9 cellular contexts compared by ENCODE assay signal in the genomic region with DNA sequence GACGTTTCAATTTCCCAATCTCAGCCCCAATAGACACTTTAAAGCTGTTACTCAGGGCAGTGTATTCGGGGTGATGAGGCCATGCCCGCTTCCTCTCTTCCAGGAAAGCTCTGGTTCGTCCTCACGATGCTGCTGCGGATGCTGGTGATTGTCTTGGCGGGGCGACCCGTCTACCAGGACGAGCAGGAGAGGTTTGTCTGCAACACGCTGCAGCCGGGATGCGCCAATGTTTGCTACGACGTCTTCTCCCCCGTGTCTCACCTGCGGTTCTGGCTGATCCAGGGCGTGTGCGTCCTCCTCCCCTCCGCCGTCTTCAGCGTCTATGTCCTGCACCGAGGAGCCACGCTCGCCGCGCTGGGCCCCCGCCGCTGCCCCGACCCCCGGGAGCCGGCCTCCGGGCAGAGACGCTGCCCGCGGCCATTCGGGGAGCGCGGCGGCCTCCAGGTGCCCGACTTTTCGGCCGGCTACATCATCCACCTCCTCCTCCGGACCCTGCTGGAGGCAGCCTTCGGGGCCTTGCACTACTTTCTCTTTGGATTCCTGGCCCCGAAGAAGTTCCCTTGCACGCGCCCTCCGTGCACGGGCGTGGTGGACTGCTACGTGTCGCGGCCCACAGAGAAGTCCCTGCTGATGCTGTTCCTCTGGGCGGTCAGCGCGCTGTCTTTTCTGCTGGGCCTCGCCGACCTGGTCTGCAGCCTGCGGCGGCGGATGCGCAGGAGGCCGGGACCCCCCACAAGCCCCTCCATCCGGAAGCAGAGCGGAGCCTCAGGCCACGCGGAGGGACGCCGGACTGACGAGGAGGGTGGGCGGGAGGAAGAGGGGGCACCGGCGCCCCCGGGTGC. TPM values are rescaled to one million over a fixed set of nuclear protein-coding genes. Genes with fewer than 3 reads are reported as not detected.
DNase-seq lines count a peak whose midpoint lies in the region; ATAC-seq and TF ChIP-seq lines count a peak whose summit lies in the region.
"Had no signal": no experiment of that assay in that cellular context is flagged by ENCODE, and none has a peak within 500 bp of the region (broad histone marks: within the 10 kb centered on the region; RNA-seq: fewer than 3 reads in every experiment).

No MANE protein-coding gene starts in this region.

- H3K27ac ChIP-seq in gastroesophageal sphincter: no peak overlapping the region
- H3K27ac ChIP-seq in skeletal muscle tissue (ENCODE audit: low read depth, low read length): no peak overlapping the region

- H3K27me3 Mint-ChIP-seq in WTC11 (ENCODE audit: low read depth): peaks cover 28% of the 10 kb centered on the region

- no peak for TF ChIP-seq EP300 in gastroesophageal sphincter (IDR thresholded peaks at IDR 0.05)

- TF ChIP-seq POLR2A in gastroesophageal sphincter (IDR thresholded peaks at IDR 0.05): no peak

- H3K36me3 Mint-ChIP-seq in WTC11: peaks cover 11% of the 10 kb centered on the region

- ATAC-seq in WTC11 (peak; percentile 36; the same call in 1 of the 2 replicates), gastroesophageal sphincter (peak; percentile 39), HG03457 (IDR thresholded peaks at IDR 0.05; ENCODE audit: unreplicated experiment) (no peak), GM21619 (IDR thresholded peaks at IDR 0.05; ENCODE audit: unreplicated experiment) (no peak)
- ATAC-seq: HCT116 had no signal

- no peak overlapping the region for H3K9ac ChIP-seq in skeletal muscle tissue (ENCODE audit: low read depth in 1 of 3, low read length in 3 of 3)

- CTCF ChIA-PET in WTC11 (lab: Charles Lee): interaction anchor here (0.6 to 0.9 kb wide), 2 partner anchors 33 to 1211 kb away, joined by 3 read pairs; no protein-coding TSS in a partner anchor

- peak overlapping the region; percentile 52 for H3K4me3 Mint-ChIP-seq in WTC11

- H3K4me3 ChIP-seq in gastroesophageal sphincter (peak overlapping the region; percentile 33 to 56), skeletal muscle tissue (ENCODE audit: low read length in 3 of 3) (peak overlapping the region in 2 of 3 donors; percentile 56 to 59)

- in situ Hi-C loops in GM13976 (cut with MboI; ENCODE audit: low sequenced_read_pairs, unreplicated experiment): no loop called here

- no peak for TF ChIP-seq CTCF in GM13976 (IDR thresholded peaks at IDR 0.05; ENCODE audit: borderline replicate concordance, control extremely low read depth, extremely low read depth, insufficient read depth, missing control alignments)
- TF ChIP-seq CTCF in WTC11 (IDR thresholded peaks at IDR 0.05): no peak
- no peak for TF ChIP-seq CTCF in gastroesophageal sphincter (IDR thresholded peaks at IDR 0.05)

- 49 to 80% methylated on average over 1 to 9 of the region's 75 CpGs for WGBS in gastroesophageal sphincter (ENCODE audit: low coverage in 1 of 2), 2 donors

- peaks cover 62% of the 10 kb centered on the region for H3K27me3 ChIP-seq in gastroesophageal sphincter
- peaks cover 31 to 42% (median 41%) of the 10 kb centered on the region in 3 donors for H3K27me3 ChIP-seq in skeletal muscle tissue (ENCODE audit: control insufficient read depth in 3 of 3, insufficient read depth in 3 of 3, low read length in 3 of 3)

- H3K27ac Mint-ChIP-seq in WTC11: no peak overlapping the region

- H3K4me1 Mint-ChIP-seq in WTC11: peaks cover 2% of the 10 kb centered on the region; the same call in 1 of the 2 replicates

- no peaks in the 10 kb centered on the region for H3K36me3 ChIP-seq in gastroesophageal sphincter
- H3K36me3 ChIP-seq in skeletal muscle tissue (ENCODE audit: control insufficient read depth in 3 of 3, insufficient read depth in 3 of 3, low read length in 3 of 3): no peaks in the 10 kb centered on the region

- DNase-seq in GM13976 (ENCODE audit: low spot score): peak; percentile 31
- peak; percentile 21 for DNase-seq in WTC11 (ENCODE audit: low spot score)
- no peak for DNase-seq in KG1 (lab: John Stamatoyannopoulos, UW)
- DNase-seq: NCI-H2029 treated with DMSO at 0.1 percent for 48 hours had no signal

- peaks cover 12% of the 10 kb centered on the region for H3K9me3 Mint-ChIP-seq in WTC11

- H3K4me1 ChIP-seq in gastroesophageal sphincter (peaks cover 0 to 12% (median 5%) of the 10 kb centered on the region in 3 donors), skeletal muscle tissue (ENCODE audit: control insufficient read depth in 3 of 3, insufficient read depth in 3 of 3, low read length in 3 of 3) (peaks cover 0 to 8% (median 4%) of the 10 kb centered on the region in 3 donors)

- POLR2A ChIA-PET in WTC11 (lab: Charles Lee): no interaction called here

- H3K9me3 ChIP-seq in gastroesophageal sphincter (no peaks in the 10 kb centered on the region), skeletal muscle tissue (ENCODE audit: control insufficient read depth in 3 of 3, low read length in 3 of 3) (peaks cover 0 to 3% (median 0%) of the 10 kb centered on the region in 3 donors)

TF ChIP-seq in WTC11, 78 proteins besides CTCF, POLR2A, EP300 and RAD21 (continues in another document):
- TF ChIP-seq, protein P1, sequence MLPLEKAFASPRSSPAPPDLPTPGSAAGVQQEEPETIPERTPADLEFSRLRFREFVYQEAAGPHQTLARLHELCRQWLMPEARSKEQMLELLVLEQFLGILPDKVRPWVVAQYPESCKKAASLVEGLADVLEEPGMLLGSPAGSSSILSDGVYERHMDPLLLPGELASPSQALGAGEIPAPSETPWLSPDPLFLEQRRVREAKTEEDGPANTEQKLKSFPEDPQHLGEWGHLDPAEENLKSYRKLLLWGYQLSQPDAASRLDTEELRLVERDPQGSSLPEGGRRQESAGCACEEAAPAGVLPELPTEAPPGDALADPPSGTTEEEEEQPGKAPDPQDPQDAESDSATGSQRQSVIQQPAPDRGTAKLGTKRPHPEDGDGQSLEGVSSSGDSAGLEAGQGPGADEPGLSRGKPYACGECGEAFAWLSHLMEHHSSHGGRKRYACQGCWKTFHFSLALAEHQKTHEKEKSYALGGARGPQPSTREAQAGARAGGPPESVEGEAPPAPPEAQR (CRISPR knock-in tag; IDR thresholded peaks at IDR 0.05): no peak
- TF ChIP-seq OVOL2 (CRISPR knock-in tag; IDR thresholded peaks at IDR 0.05; ENCODE audit: borderline replicate concordance) (no peak), TEAD1 (CRISPR knock-in tag; IDR thresholded peaks at IDR 0.05) (no peak), ZNF138 (CRISPR knock-in tag; conservative IDR thresholded peaks at IDR 0.05) (no peak), E2F1 (CRISPR knock-in tag; IDR thresholded peaks at IDR 0.05) (no peak), NR3C1 (CRISPR knock-in tag; conservative IDR thresholded peaks at IDR 0.05; ENCODE audit: low read depth) (no peak), FOXK1 (CRISPR knock-in tag; IDR thresholded peaks at IDR 0.05) (no peak), JAZF1 (CRISPR knock-in tag; IDR thresholded peaks at IDR 0.05) (no peak), GABPB1 (CRISPR knock-in tag; IDR thresholded peaks at IDR 0.05) (no peak), IRF1 (CRISPR knock-in tag; IDR thresholded peaks at IDR 0.05) (no peak)
- TF ChIP-seq, protein P2, sequence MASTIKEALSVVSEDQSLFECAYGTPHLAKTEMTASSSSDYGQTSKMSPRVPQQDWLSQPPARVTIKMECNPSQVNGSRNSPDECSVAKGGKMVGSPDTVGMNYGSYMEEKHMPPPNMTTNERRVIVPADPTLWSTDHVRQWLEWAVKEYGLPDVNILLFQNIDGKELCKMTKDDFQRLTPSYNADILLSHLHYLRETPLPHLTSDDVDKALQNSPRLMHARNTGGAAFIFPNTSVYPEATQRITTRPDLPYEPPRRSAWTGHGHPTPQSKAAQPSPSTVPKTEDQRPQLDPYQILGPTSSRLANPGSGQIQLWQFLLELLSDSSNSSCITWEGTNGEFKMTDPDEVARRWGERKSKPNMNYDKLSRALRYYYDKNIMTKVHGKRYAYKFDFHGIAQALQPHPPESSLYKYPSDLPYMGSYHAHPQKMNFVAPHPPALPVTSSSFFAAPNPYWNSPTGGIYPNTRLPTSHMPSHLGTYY (CRISPR knock-in tag; IDR thresholded peaks at IDR 0.05): no peak

RNA-seq across cellular contexts. Expression of gene GJD4, which starts 2.6 kb away (rescaled TPM):
- total RNA-seq in WTC11 (2021) (not detected in 3 replicates), gastroesophageal sphincter (not detected), skeletal muscle tissue (2.1 TPM)

RNA-seq across cellular contexts. Expression of gene FZD8, which starts 34.4 kb away (rescaled TPM):
- total RNA-seq in WTC11 (2021) (9.9 to 13.7 TPM (median 10.1 TPM) in 3 replicates), gastroesophageal sphincter (10 to 100 TPM in 1 of 4 donors, 1 to 10 TPM in 3; 5.3 to 11.8 (median 8.7) TPM), skeletal muscle tissue (35.5 TPM)

Comparison
In these comparisons a context has a peak if more than half of its experiments do, and no peak if none do; other contexts are left out.
1. ATAC-seq: peak in WTC11 (single experiment) and gastroesophageal sphincter (single experiment); none in HG03457 (single experiment) and GM21619 (single experiment).